In the genomic region with DNA sequence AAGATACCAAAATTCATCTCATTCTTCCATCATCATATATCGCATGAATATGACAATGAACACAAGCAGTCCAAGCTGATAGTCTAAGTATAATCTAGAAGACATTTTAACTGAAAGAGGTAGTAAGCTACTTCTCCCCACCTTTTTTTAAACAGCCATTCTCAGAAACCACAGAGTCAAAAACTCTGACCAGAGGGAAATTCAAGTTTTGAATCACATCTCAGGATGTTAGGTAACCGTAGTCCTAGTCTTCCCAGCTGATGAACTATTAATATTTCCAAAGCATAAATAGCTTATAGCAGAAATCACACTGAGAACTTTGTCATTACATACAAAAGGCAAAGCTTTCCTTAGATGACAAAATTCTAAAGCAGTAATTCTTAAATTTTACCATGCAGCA, we compare ENCODE assay signal across 1 cellular context.
TF ChIP-seq lines count a peak whose summit lies in the region.

No MANE protein-coding gene starts in this region.

TF ChIP-seq in GM12878, 131 proteins besides CTCF, POLR2A, EP300 and RAD21:
- TF ChIP-seq IKZF1 (conservative IDR thresholded peaks at IDR 0.05) (0 out of 2 replicates have a peak, but pooled peaks have one; percentile 29), EED (IDR thresholded peaks at IDR 0.05; ENCODE audit: low read depth) (peak; percentile 63), RUNX3 (IDR thresholded peaks at IDR 0.05; ENCODE audit: low read length) (peak; percentile 95), BACH1 (IDR thresholded peaks at IDR 0.05; ENCODE audit: borderline replicate concordance) (no peak), POU2F2 (IDR thresholded peaks at IDR 0.05; ENCODE audit: borderline replicate concordance, low read depth, low read length) (no peak), NFIC (IDR thresholded peaks at IDR 0.05; ENCODE audit: low read depth, low read length) (peak; percentile 62), JUNB (IDR thresholded peaks at IDR 0.05) (peak; percentile 75), FOXM1 (IDR thresholded peaks at IDR 0.05; ENCODE audit: low read depth, low read length) (peak; percentile 44; the same call in 1 of the 2 replicates), IKZF2 (IDR thresholded peaks at IDR 0.05) (0 out of 4 replicates have a peak, but pooled peaks of 1 of the 2 experiments have one; percentile 41), CBFB (IDR thresholded peaks at IDR 0.05; ENCODE audit: low read depth) (0 out of 2 replicates have a peak, but pooled peaks have one; percentile 48)
